Comparison of ENCODE assay signal across 22 cellular contexts in genomic region chr10:128237710-128238109, GRCh38.
"Had no signal": no experiment of that assay in that cellular context is flagged by ENCODE, and none has a peak within 500 bp of the region (broad histone marks: within the 10 kb centered on the region; RNA-seq: fewer than 3 reads in every experiment).

No MANE protein-coding gene starts in this region.

- H3K4me1 ChIP-seq: colonic mucosa, esophagus muscularis mucosa, esophagus squamous epithelium, foreskin keratinocyte, gastrocnemius medialis, gastroesophageal sphincter, heart left ventricle had no signal

- DNase-seq: colonic mucosa; cortex of kidney; dermis blood vessel endothelial cell; dorsolateral prefrontal cortex; effector CD4-positive, alpha-beta T cell; effector CD8-positive, alpha-beta T cell; effector memory CD4-positive, alpha-beta T cell; effector memory CD8-positive, alpha-beta T cell; endodermal cell; erythroblast; esophagus squamous epithelium; foreskin fibroblast; foreskin keratinocyte; foreskin melanocyte; gastrocnemius medialis; glutamatergic neuron; heart left ventricle had no signal

- H3K27ac Mint-ChIP-seq: dendritic cell treated with granulocyte-macrophage colony-stimulating factor and Interleukin-4, amounts not matched to agents 40 ng/mL and 50 ng/mL, for 4 days; effector memory CD8-positive, alpha-beta T cell; endodermal cell had no signal

- H3K36me3 ChIP-seq: colonic mucosa, esophagus muscularis mucosa, esophagus squamous epithelium, gastrocnemius medialis, gastroesophageal sphincter, heart left ventricle had no signal

- H3K27ac ChIP-seq: colonic mucosa, coronary artery, dorsolateral prefrontal cortex, epithelial cell of prostate, esophagus muscularis mucosa, esophagus squamous epithelium, foreskin keratinocyte, gastrocnemius medialis, gastroesophageal sphincter, heart left ventricle had no signal

- H3K9me3 ChIP-seq: colonic mucosa had no signal

- H3K4me3 Mint-ChIP-seq: dendritic cell treated with granulocyte-macrophage colony-stimulating factor and Interleukin-4, amounts not matched to agents 40 ng/mL and 50 ng/mL, for 4 days; effector memory CD8-positive, alpha-beta T cell; endodermal cell had no signal

- H3K27me3 ChIP-seq: colonic mucosa had no signal

- H3K4me3 ChIP-seq: colonic mucosa, coronary artery, dorsolateral prefrontal cortex, esophagus muscularis mucosa, esophagus squamous epithelium, gastrocnemius medialis, gastroesophageal sphincter, heart left ventricle had no signal
